ENCODE assay signal across 7 cellular contexts in genomic region chr7:91880016-91880412, GRCh38. TPM values are rescaled to one million over a fixed set of nuclear protein-coding genes. Genes with fewer than 3 reads are reported as not detected.
DNase-seq lines count a peak whose midpoint lies in the region; ATAC-seq, FAIRE-seq and TF ChIP-seq lines count a peak whose summit lies in the region.

No MANE protein-coding gene starts in this region.

- H3K4me1 ChIP-seq in ectodermal cell (ENCODE audit: control insufficient read depth, insufficient read depth, low read length), result peaks cover 3% of the 10 kb centered on the region
- H3K4me1 ChIP-seq in neutrophil (ENCODE audit: control insufficient read depth in 1 of 2, insufficient read depth in 1 of 2, low read depth in 1 of 2, low read length in 1 of 2), result peaks cover 12 to 21% of the 10 kb centered on the region in 2 experiments

- TF ChIP-seq CTCF in neutrophil (IDR thresholded peaks at IDR 0.05), result no peak

- FAIRE-seq in urothelium cell line (lab: Jason Lieb, UNC), result no peak

- H3K36me3 ChIP-seq in ectodermal cell (ENCODE audit: control insufficient read depth, insufficient read depth, low read length), result no peaks in the 10 kb centered on the region
- H3K36me3 ChIP-seq in neutrophil, result no peaks in the 10 kb centered on the region

- ATAC-seq in GM19351 (IDR thresholded peaks at IDR 0.05; ENCODE audit: unreplicated experiment), result peak; percentile 5

- H3K4me3 ChIP-seq in ectodermal cell (ENCODE audit: insufficient read depth, low read depth, low read length) (peak overlapping the region; percentile 64), neutrophil (ENCODE audit: low read depth in 1 of 2, low read length in 1 of 2) (peak overlapping the region; percentile 71 to 77)

- H3K27ac Mint-ChIP-seq in IgD-negative memory B cell, result peak overlapping the region; percentile 63 to 94 (median 93)

- WGBS in ectodermal cell, 2 experiments, result 6 to 9% methylated on average over 9 of the region's 9 CpGs

- H3K4me1 Mint-ChIP-seq in IgD-negative memory B cell, result peaks cover 13 to 39% (median 31%) of the 10 kb centered on the region in 3 donors

- peak overlapping the region; percentile 92 to 98 (median 96) for H3K4me3 Mint-ChIP-seq in IgD-negative memory B cell

- no peak for DNase-seq in urothelium cell line (ENCODE audit: low spot score)
- DNase-seq in activated CD4-positive, alpha-beta T cell treated with anti-CD3 and anti-CD28 coated beads, Interleukin-2, amount 50 U/mL, for 4 hours, result no peak
- DNase-seq in D341Med (ENCODE audit: low spot score), result no peak

- H3K9me3 ChIP-seq in ectodermal cell (ENCODE audit: control insufficient read depth, low read length) (no peaks in the 10 kb centered on the region), neutrophil (no peaks in the 10 kb centered on the region)

- H3K27me3 Mint-ChIP-seq in IgD-negative memory B cell, result no peaks in the 10 kb centered on the region

- H3K27ac ChIP-seq in ectodermal cell (ENCODE audit: insufficient read depth, low read depth, low read length, poor library complexity, severe bottlenecking) (no peak overlapping the region), neutrophil (peak overlapping the region; percentile 77)

- H3K36me3 Mint-ChIP-seq in IgD-negative memory B cell, result peaks cover 5% of the 10 kb centered on the region

- peaks cover 0 to 5% (median 0%) of the 10 kb centered on the region in 3 donors for H3K9me3 Mint-ChIP-seq in IgD-negative memory B cell

- no peaks in the 10 kb centered on the region for H3K27me3 ChIP-seq in ectodermal cell (ENCODE audit: control insufficient read depth, insufficient read depth, low read length, poor library complexity, severe bottlenecking)
- peaks cover 13% of the 10 kb centered on the region for H3K27me3 ChIP-seq in neutrophil

RNA-seq across cellular contexts. Expression of gene MTERF1, which starts 0.5 kb away (rescaled TPM):
- polyA plus RNA-seq in IgD-negative memory B cell, result 12.4 TPM
- 17.1 TPM for polyA plus RNA-seq in ectodermal cell (2013, experiment 1 of 4)
- polyA plus RNA-seq in ectodermal cell (2013, experiment 2 of 4), result 22.9 TPM
- 19.6 TPM for polyA plus RNA-seq in ectodermal cell (2013, experiment 3 of 4)
- polyA plus RNA-seq in ectodermal cell (2013, experiment 4 of 4), result 19.5 TPM
